9 cellular contexts compared by ENCODE assay signal in the genomic region with DNA sequence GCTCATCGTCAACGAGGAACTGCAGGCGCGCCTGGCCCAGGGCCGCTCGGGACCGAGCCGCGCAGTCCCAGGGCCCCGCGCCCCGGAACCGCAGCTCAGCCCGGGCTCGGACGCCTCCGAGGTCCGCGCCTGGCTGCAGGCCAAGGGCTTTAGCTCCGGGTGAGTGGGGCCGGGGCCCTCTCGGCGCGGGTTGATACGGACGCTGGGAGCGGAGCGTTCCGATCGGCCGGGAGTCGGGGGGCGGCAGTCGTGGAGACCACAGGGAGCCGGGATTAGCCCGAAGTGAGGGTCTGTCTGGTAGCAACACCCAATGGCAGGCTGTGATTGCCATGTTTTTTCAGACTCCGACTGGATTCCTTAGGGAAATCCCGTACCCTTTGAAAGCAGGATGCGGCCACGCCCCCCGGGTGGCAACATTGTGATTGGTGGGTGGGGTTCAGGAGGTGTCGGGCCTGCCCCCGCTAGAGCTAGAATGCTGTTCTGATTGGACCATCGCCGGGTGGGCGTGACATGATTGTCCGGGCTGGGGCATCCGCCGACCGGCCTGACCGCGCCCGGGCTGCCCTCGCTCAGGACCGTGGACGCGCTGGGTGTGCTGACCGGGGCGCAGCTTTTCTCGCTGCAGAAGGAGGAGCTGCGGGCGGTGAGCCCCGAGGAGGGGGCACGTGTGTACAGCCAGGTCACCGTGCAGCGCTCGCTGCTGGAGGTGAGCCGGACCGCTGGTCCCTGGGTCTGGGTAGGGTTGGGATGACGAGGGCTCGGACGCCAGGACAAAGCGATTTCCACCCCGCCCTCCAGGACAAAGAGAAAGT. TPM values are rescaled to one million over a fixed set of nuclear protein-coding genes. Genes with fewer than 3 reads are reported as not detected.
A peak's percentile ranks its signal among the peaks of the same experiment; 100 is the strongest.
DNase-seq lines count a peak whose midpoint lies in the region; ATAC-seq, FAIRE-seq and TF ChIP-seq lines count a peak whose summit lies in the region.
"Had no signal": no experiment of that assay in that cellular context is flagged by ENCODE, and none has a peak within 500 bp of the region (broad histone marks: within the 10 kb centered on the region; RNA-seq: fewer than 3 reads in every experiment).

No MANE protein-coding gene starts in this region.

- H2AFZ ChIP-seq in neuronal stem cell (ENCODE audit: low read length) = peak overlapping the region; percentile 86
- H2AFZ ChIP-seq: PC-9 had no signal

- peak; percentile 64 for FAIRE-seq in RCC 7860 (lab: Jason Lieb, UNC)

- H2AK5ac ChIP-seq in neuronal stem cell (ENCODE audit: low read depth, low read length) = peak overlapping the region; percentile 40

- peak overlapping the region; percentile 79 for H2BK12ac ChIP-seq in neuronal stem cell (ENCODE audit: low read length)

- H2BK5ac ChIP-seq in neuronal stem cell (ENCODE audit: low read length) = peak overlapping the region; percentile 97

- H3K9me3 ChIP-seq in neuronal stem cell (replicated peaks in 1 of 2; ENCODE audit: control insufficient read depth in 2 of 2, insufficient read depth in 1 of 2, low read depth in 1 of 2, low read length in 2 of 2) = peaks cover 2 to 5% of the 10 kb centered on the region in 2 donors
- no peaks in the 10 kb centered on the region for H3K9me3 ChIP-seq in upper lobe of right lung

- H3K27ac ChIP-seq in neuronal stem cell (replicated peaks; ENCODE audit: low read length) (peak overlapping the region; percentile 85), upper lobe of right lung (no peak overlapping the region)
- H3K27ac ChIP-seq: PC-9 had no signal

- ATAC-seq in Right ventricle myocardium superior (ENCODE audit: poor library complexity) (peak; percentile 86), upper lobe of right lung (peak; percentile 89), GM19455 (IDR thresholded peaks at IDR 0.05; ENCODE audit: unreplicated experiment) (no peak), HG03457 (IDR thresholded peaks at IDR 0.05; ENCODE audit: unreplicated experiment) (no peak)

- peak overlapping the region; percentile 97 for H3K4me2 ChIP-seq in neuronal stem cell (ENCODE audit: insufficient read depth, low read length, poor library complexity, severe bottlenecking)
- H3K4me2 ChIP-seq: PC-9 had no signal

- peak overlapping the region; percentile 99 for H3K18ac ChIP-seq in neuronal stem cell (ENCODE audit: low read length)

- TF ChIP-seq CTCF in GM12865 (IDR thresholded peaks at IDR 0.05; ENCODE audit: insufficient read depth, low read depth, low read length, missing control alignments) (no peak), upper lobe of right lung (IDR thresholded peaks at IDR 0.05) (no peak)

- peak overlapping the region; percentile 97 for H2BK15ac ChIP-seq in neuronal stem cell (ENCODE audit: low read length)

- H3K4me3 ChIP-seq in GM12865 (ENCODE audit: low read depth, low read length) = no peak overlapping the region
- H3K4me3 ChIP-seq in neuronal stem cell (ENCODE audit: low read length in 2 of 2) = peak overlapping the region; percentile 60 to 93
- H3K4me3 ChIP-seq in upper lobe of right lung = peak overlapping the region; percentile 51
- H3K4me3 ChIP-seq: PC-9 had no signal

- peak overlapping the region; percentile 96 for H3K23ac ChIP-seq in neuronal stem cell (ENCODE audit: low read depth, low read length, poor library complexity)

- peak overlapping the region; percentile 29 for H4K8ac ChIP-seq in neuronal stem cell (ENCODE audit: low read depth, low read length)

- H4K91ac ChIP-seq in neuronal stem cell (ENCODE audit: low read depth, low read length, poor library complexity) = no peak overlapping the region

- peaks cover 15 to 24% of the 10 kb centered on the region in 2 donors for H3K36me3 ChIP-seq in neuronal stem cell (replicated peaks in 1 of 2; ENCODE audit: control insufficient read depth in 2 of 2, insufficient read depth in 2 of 2, low read length in 2 of 2)
- H3K36me3 ChIP-seq in upper lobe of right lung = peaks cover 15% of the 10 kb centered on the region

- peak overlapping the region; percentile 50 for H3K14ac ChIP-seq in neuronal stem cell (ENCODE audit: low read length)

- peaks cover 19 to 27% of the 10 kb centered on the region in 2 donors for H3K4me1 ChIP-seq in neuronal stem cell (ENCODE audit: control insufficient read depth in 2 of 2, insufficient read depth in 1 of 2, low read depth in 1 of 2, low read length in 2 of 2)
- peaks cover 29% of the 10 kb centered on the region for H3K4me1 ChIP-seq in upper lobe of right lung

- WGBS in neuronal stem cell (ENCODE audit: extremely low coverage in 2 of 2, insufficient read length in 2 of 2, insufficient replicate concordance in 1 of 2), 2 donors = no CpG with 5 or more reads among the region's 74 CpGs

- peaks cover 4 to 35% (median 19%) of the 10 kb centered on the region in 3 experiments for H3K27me3 ChIP-seq in neuronal stem cell (ENCODE audit: control insufficient read depth in 3 of 3, insufficient read depth in 3 of 3, low read depth in 1 of 3, low read length in 3 of 3)
- peaks cover 27% of the 10 kb centered on the region for H3K27me3 ChIP-seq in upper lobe of right lung

- H3K9ac ChIP-seq in neuronal stem cell (ENCODE audit: low read depth, low read length, poor library complexity) = peak overlapping the region; percentile 91

- peak overlapping the region; percentile 28 for H2BK120ac ChIP-seq in neuronal stem cell (ENCODE audit: low read depth, low read length)

- DNase-seq in GM12865 (ENCODE audit: low read depth) (peak; percentile 42), RCC 7860 (ENCODE audit: low spot score) (peak; percentile 77), amniotic stem cell (lab: John Stamatoyannopoulos, UW) (peak; percentile 87), Right ventricle myocardium superior (peak; percentile 97), neuronal stem cell (ENCODE audit: low spot score) (peak; percentile 99), upper lobe of right lung (peak; percentile 95)

- intact Hi-C loops in Right ventricle myocardium superior (cut with DNase I) (no loop called here), upper lobe of right lung (cut with DNase I) (no loop called here)

- H3K4ac ChIP-seq in neuronal stem cell (ENCODE audit: low read length) = no peak overlapping the region

- peaks cover 3% of the 10 kb centered on the region for H3K79me1 ChIP-seq in neuronal stem cell (ENCODE audit: low read depth, low read length)

RNA-seq across cellular contexts. Expression of gene EPS8L1, which starts 11.3 kb away (rescaled TPM):
- total RNA-seq in Right ventricle myocardium superior = 0.83 TPM
- 19.6 TPM for polyA plus RNA-seq in neuronal stem cell (2013, experiment 1 of 2)
- polyA plus RNA-seq in neuronal stem cell (2013, experiment 2 of 2) = 18.4 TPM
- 35.6 TPM for total RNA-seq in upper lobe of right lung

RNA-seq across cellular contexts. Expression of gene RDH13, which starts 24.0 kb away (rescaled TPM):
- total RNA-seq in Right ventricle myocardium superior (45.6 TPM), upper lobe of right lung (30.0 TPM)
- polyA plus RNA-seq in neuronal stem cell (2013, experiment 1 of 2) = 7.9 TPM
- 7.9 TPM for polyA plus RNA-seq in neuronal stem cell (2013, experiment 2 of 2)

RNA-seq across cellular contexts. Expression of gene PPP1R12C, which starts 30.5 kb away (rescaled TPM):
- 126 TPM for total RNA-seq in Right ventricle myocardium superior
- 45.4 TPM for polyA plus RNA-seq in neuronal stem cell (2013, experiment 1 of 2)
- 45.1 TPM for polyA plus RNA-seq in neuronal stem cell (2013, experiment 2 of 2)
- 120 TPM for total RNA-seq in upper lobe of right lung

RNA-seq across cellular contexts. Expression of gene GP6, which starts 48.9 kb away (rescaled TPM):
- total RNA-seq in Right ventricle myocardium superior (0.48 TPM), upper lobe of right lung (0.32 TPM)
- polyA plus RNA-seq in neuronal stem cell (2013, experiment 1 of 2) = 0.26 TPM
- 0.17 TPM for polyA plus RNA-seq in neuronal stem cell (2013, experiment 2 of 2)

Comparison
In these comparisons a context has a peak if more than half of its experiments do, and no peak if none do; other contexts are left out.
1. DNase-seq: peak in every context shown above with its lines; median percentile 99 in neuronal stem cell; 97 in Right ventricle myocardium superior; 95 in upper lobe of right lung; 87 in amniotic stem cell; 77 in RCC 7860; 42 in GM12865.
2. ATAC-seq: peak in Right ventricle myocardium superior (single experiment) and upper lobe of right lung (single experiment); none in GM19455 (single experiment) and HG03457 (single experiment).
3. RNA of gene EPS8L1, which starts 11.3 kb away (total RNA-seq): 35.6 TPM in upper lobe of right lung (single experiment); 0.83 TPM in Right ventricle myocardium superior (single experiment); every median in the first group is over 10 times any median in the second.